In genomic region chr2:156526950-156527636, GRCh38 we compare ENCODE assay signal across 15 cellular contexts.
DNase-seq lines count a peak whose midpoint lies in the region; ATAC-seq, FAIRE-seq and TF ChIP-seq lines count a peak whose summit lies in the region.
"Had no signal": no experiment of that assay in that cellular context is flagged by ENCODE, and none has a peak within 500 bp of the region (broad histone marks: within the 10 kb centered on the region; RNA-seq: fewer than 3 reads in every experiment).

No MANE protein-coding gene starts in this region.

- CTCF ChIA-PET in GM10248 (lab: Yijun Ruan, JAX): interaction anchor here (1.3 to 1.5 kb wide), 2 partner anchors 9 to 62 kb away, joined by 3 to 5 read pairs; no protein-coding TSS in a partner anchor

- no peak for TF ChIP-seq CTCF in GM10248 (IDR thresholded peaks at IDR 0.05; ENCODE audit: control extremely low read depth, extremely low read depth, low read depth, missing control alignments)
- no peak for TF ChIP-seq CTCF in MM.1S (IDR thresholded peaks at IDR 0.05; ENCODE audit: low read length)

- no peak overlapping the region for H2AFZ ChIP-seq in MM.1S (ENCODE audit: low read length)

- H3F3A ChIP-seq in MM.1S (ENCODE audit: insufficient read depth, low read length): no peaks in the 10 kb centered on the region

- no peak overlapping the region for H3K4me2 ChIP-seq in MM.1S (ENCODE audit: low read depth, low read length)
- H3K4me2 ChIP-seq: smooth muscle cell had no signal

- H3K9ac ChIP-seq in MM.1S (ENCODE audit: low read length): no peak overlapping the region

- FAIRE-seq in GM19239 (lab: Jason Lieb, UNC): peak; percentile 91
- FAIRE-seq: HepG2 had no signal

- H3K9me2 ChIP-seq in MM.1S (replicated peaks; ENCODE audit: insufficient read depth, low read length): no peaks in the 10 kb centered on the region

- H3K27ac ChIP-seq in MM.1S (ENCODE audit: low read length): no peak overlapping the region
- H3K27ac ChIP-seq: dorsolateral prefrontal cortex had no signal

- DNase-seq in GM10248 (ENCODE audit: extremely low spot score): peak; percentile 75
- peak; percentile 7 for DNase-seq in GM19239 (ENCODE audit: insufficient read length, low spot score)
- DNase-seq in ureter (ENCODE audit: low spot score): no peak
- DNase-seq in mucosa of gallbladder (ENCODE audit: low spot score): no peak
- DNase-seq in MM.1S: no peak
- DNase-seq in NCI-H128 (lab: John Stamatoyannopoulos, UW; ENCODE audit: unreplicated experiment): no peak
- DNase-seq: activated naive CD4-positive, alpha-beta T cell treated with anti-CD3 and anti-CD28 coated beads, Interleukin-2, amount 10 ng/mL, durations not matched to agents 7 days and 5 days; dorsolateral prefrontal cortex; NCI-H2081 treated with DMSO at 0.1 percent for 48 hours; RPMI8226; stimulated activated naive CD4-positive, alpha-beta T cell had no signal

- ATAC-seq in HG02642 (IDR thresholded peaks at IDR 0.05; ENCODE audit: poor library complexity, unreplicated experiment) (peak; percentile 92), HG03442 (IDR thresholded peaks at IDR 0.05; ENCODE audit: unreplicated experiment) (peak; percentile 97)
- ATAC-seq: HepG2 had no signal

- H3K4me1 ChIP-seq in MM.1S (ENCODE audit: low read length): no peaks in the 10 kb centered on the region

- H3K9me3 ChIP-seq in MM.1S (replicated peaks; ENCODE audit: insufficient read depth, low read length): no peaks in the 10 kb centered on the region

- POLR2A ChIA-PET in GM10248 (lab: Yijun Ruan, JAX): no interaction called here

- no peaks in the 10 kb centered on the region for H4K20me1 ChIP-seq in MM.1S (ENCODE audit: insufficient read depth, low read length)

- no peak overlapping the region for H3K4me3 ChIP-seq in MM.1S (ENCODE audit: low read length)
- H3K4me3 ChIP-seq: dorsolateral prefrontal cortex, smooth muscle cell had no signal

- H3K27me3 ChIP-seq in MM.1S (replicated peaks; ENCODE audit: insufficient read depth, low read length): no peaks in the 10 kb centered on the region
- H3K27me3 ChIP-seq: dorsolateral prefrontal cortex had no signal

- H3K79me2 ChIP-seq in MM.1S (ENCODE audit: low read length): no peaks in the 10 kb centered on the region

- H3K36me3 ChIP-seq in MM.1S (replicated peaks; ENCODE audit: insufficient read depth, low read length): no peaks in the 10 kb centered on the region

Comparison
In these comparisons a context has a peak if more than half of its experiments do, and no peak if none do; other contexts are left out.
1. DNase-seq: peak in GM10248 (single experiment) and GM19239 (single experiment); none in ureter (single experiment), mucosa of gallbladder (single experiment), MM.1S (single experiment) and NCI-H128 (single experiment).